15 cellular contexts compared by ENCODE assay signal in genomic region chr4:89684536-89684935, GRCh38.
DNase-seq lines count a peak whose midpoint lies in the region; ATAC-seq and TF ChIP-seq lines count a peak whose summit lies in the region.
"Had no signal": no experiment of that assay in that cellular context is flagged by ENCODE, and none has a peak within 500 bp of the region (broad histone marks: within the 10 kb centered on the region; RNA-seq: fewer than 3 reads in every experiment).

No MANE protein-coding gene starts in this region.

- H3K27ac ChIP-seq in GM23338 (ENCODE audit: low read depth) (no peak overlapping the region), uterus (no peak overlapping the region)
- H3K27ac ChIP-seq: GM23248 had no signal

- H3K27ac Mint-ChIP-seq in GM23338 (no peak overlapping the region), type B pancreatic cell (no peak overlapping the region)
- H3K27ac Mint-ChIP-seq: B cell; CD4-positive, alpha-beta T cell had no signal

- peaks cover 42% of the 10 kb centered on the region for H3K79me2 ChIP-seq in GM23338 (replicated peaks; ENCODE audit: insufficient read depth)

- H3K36me3 Mint-ChIP-seq in GM23338 (ENCODE audit: low read depth): peaks cover 46% of the 10 kb centered on the region
- no peaks in the 10 kb centered on the region for H3K36me3 Mint-ChIP-seq in type B pancreatic cell

- H3K36me3 ChIP-seq in GM23338 (ENCODE audit: insufficient read depth) (peaks cover 17% of the 10 kb centered on the region; the same call in 1 of the 2 replicates), uterus (no peaks in the 10 kb centered on the region)

- ATAC-seq in GM23338: no peak
- no peak for ATAC-seq in stimulated activated naive CD8-positive, alpha-beta T cell treated with anti-CD3 and anti-CD28 coated beads, Interleukin-15, Interleukin-2, amounts not matched to agents 100 U/mL and 50 U/mL, for 24 hours
- ATAC-seq: GM12878 had no signal

- no peak for TF ChIP-seq POLR2A in uterus (IDR thresholded peaks at IDR 0.05)

- peaks cover 13% of the 10 kb centered on the region; the same call in 2 of the 3 replicates for H3K9me3 Mint-ChIP-seq in GM23338
- peaks cover 8% of the 10 kb centered on the region for H3K9me3 Mint-ChIP-seq in type B pancreatic cell
- H3K9me3 Mint-ChIP-seq: CD4-positive, alpha-beta T cell had no signal

- TF ChIP-seq CTCF in GM23338 (conservative IDR thresholded peaks at IDR 0.05; ENCODE audit: low read depth in 2 of 2): no peak
- TF ChIP-seq CTCF in epithelial cell of esophagus (IDR thresholded peaks at IDR 0.05; ENCODE audit: insufficient read depth, low read depth, low read length, missing control alignments): no peak
- TF ChIP-seq CTCF in type B pancreatic cell (conservative IDR thresholded peaks at IDR 0.05): no peak
- TF ChIP-seq CTCF in uterus (IDR thresholded peaks at IDR 0.05): no peak

- H3K27me3 ChIP-seq in GM23338 (ENCODE audit: insufficient read depth) (no peaks in the 10 kb centered on the region), uterus (no peaks in the 10 kb centered on the region)

- H3K27me3 Mint-ChIP-seq in GM23338 (ENCODE audit: insufficient read depth, low read depth, poor library complexity): no peaks in the 10 kb centered on the region
- no peaks in the 10 kb centered on the region for H3K27me3 Mint-ChIP-seq in type B pancreatic cell
- H3K27me3 Mint-ChIP-seq: B cell had no signal

- intact Hi-C loops in uterus (cut with DNase I; ENCODE audit: low total_unique reads): no loop called here

- H3F3A ChIP-seq in GM23338 (replicated peaks; ENCODE audit: low read depth): no peaks in the 10 kb centered on the region

- H3K4me3 Mint-ChIP-seq in GM23338 (peak overlapping the region; percentile 19; the same call in 2 of the 3 replicates), type B pancreatic cell (peak overlapping the region; percentile 8)
- H3K4me3 Mint-ChIP-seq: B cell; CD4-positive, alpha-beta T cell had no signal

- H4K20me1 ChIP-seq in GM23338 (replicated peaks; ENCODE audit: insufficient read depth): no peaks in the 10 kb centered on the region

- no peaks in the 10 kb centered on the region for H3K9me3 ChIP-seq in uterus

- H3K4me2 ChIP-seq in GM23338: no peak overlapping the region

- H3K4me1 ChIP-seq in GM23338 (ENCODE audit: insufficient read depth) (no peaks in the 10 kb centered on the region; the same call in 1 of the 2 replicates), uterus (no peaks in the 10 kb centered on the region)

- no peaks in the 10 kb centered on the region for H3K9me2 ChIP-seq in GM23338 (ENCODE audit: insufficient read depth)

- DNase-seq in GM23338 (ENCODE audit: low spot score): no peak
- peak; percentile 61 for DNase-seq in amniotic epithelial cell (ENCODE audit: low read depth)
- DNase-seq in epithelial cell of esophagus (ENCODE audit: low read depth): peak; percentile 52
- no peak for DNase-seq in type B pancreatic cell (ENCODE audit: extremely low spot score, unreplicated experiment)
- no peak for DNase-seq in uterus
- DNase-seq in SKM-1 treated with dmso at 0.1 percent for 144 hours (lab: John Stamatoyannopoulos, UW; ENCODE audit: unreplicated experiment): no peak
- DNase-seq in stimulated activated naive CD8-positive, alpha-beta T cell treated with anti-CD3 and anti-CD28 coated beads, Interleukin-15, Interleukin-2, amounts not matched to agents 100 U/mL and 50 U/mL, for 24 hours: no peak
- DNase-seq: C1 segment of cervical spinal cord; Calu3; CD4-positive, alpha-beta T cell; DMS 273 treated with DMSO at 0.1 percent for 48 hours; GM23248; H7 had no signal

- H3K4me1 Mint-ChIP-seq in GM23338: peaks cover 14% of the 10 kb centered on the region; the same call in 2 of the 3 replicates
- no peaks in the 10 kb centered on the region for H3K4me1 Mint-ChIP-seq in type B pancreatic cell (ENCODE audit: unreplicated experiment)

- no peak overlapping the region for H2AFZ ChIP-seq in GM23338
- H2AFZ ChIP-seq: GM23248 had no signal

- peak overlapping the region; percentile 61; the same call in 1 of the 2 replicates for H3K4me3 ChIP-seq in GM23338
- H3K4me3 ChIP-seq in epithelial cell of esophagus (ENCODE audit: low read length): no peak overlapping the region
- H3K4me3 ChIP-seq in uterus: no peak overlapping the region
- H3K4me3 ChIP-seq: GM12878, GM23248 had no signal

TF ChIP-seq in GM23338, 12 proteins besides CTCF, POLR2A, EP300 and RAD21 (continues in another document):
- TF ChIP-seq ZNF331 (CRISPR knock-in tag; IDR thresholded peaks at IDR 0.05; ENCODE audit: low read depth) (no peak), ZNF114 (CRISPR knock-in tag; IDR thresholded peaks at IDR 0.05) (no peak), EZH2phosphoT487 (IDR thresholded peaks at IDR 0.05; ENCODE audit: unreplicated experiment) (no peak), JUNB (IDR thresholded peaks at IDR 0.05; ENCODE audit: unreplicated experiment) (no peak), REST (IDR thresholded peaks at IDR 0.05; ENCODE audit: unreplicated experiment) (no peak), NANOG (IDR thresholded peaks at IDR 0.05; ENCODE audit: borderline replicate concordance) (no peak), STAT1 (IDR thresholded peaks at IDR 0.05; ENCODE audit: unreplicated experiment) (no peak), EZH2 (IDR thresholded peaks at IDR 0.05; ENCODE audit: low read depth, unreplicated experiment) (no peak)

Comparison
In these comparisons a context has a peak if more than half of its experiments do, and no peak if none do; other contexts are left out.
1. DNase-seq: peak in amniotic epithelial cell (single experiment) and epithelial cell of esophagus (single experiment); none in GM23338 (single experiment), type B pancreatic cell (single experiment), uterus (0 of 2), SKM-1 treated with dmso at 0.1 percent for 144 hours (single experiment) and stimulated activated naive CD8-positive, alpha-beta T cell treated with anti-CD3 and anti-CD28 coated beads, Interleukin-15, Interleukin-2, amounts not matched to agents 100 U/mL and 50 U/mL, for 24 hours (single experiment).